1 cellular context compared by ENCODE assay signal in genomic region chr11:108797578-108798100, GRCh38.
TF ChIP-seq lines count a peak whose summit lies in the region.

No MANE protein-coding gene starts in this region.

TF ChIP-seq in HepG2, 621 proteins besides CTCF, POLR2A, EP300 and RAD21 (continued from another document):
- TF ChIP-seq, protein P1, sequence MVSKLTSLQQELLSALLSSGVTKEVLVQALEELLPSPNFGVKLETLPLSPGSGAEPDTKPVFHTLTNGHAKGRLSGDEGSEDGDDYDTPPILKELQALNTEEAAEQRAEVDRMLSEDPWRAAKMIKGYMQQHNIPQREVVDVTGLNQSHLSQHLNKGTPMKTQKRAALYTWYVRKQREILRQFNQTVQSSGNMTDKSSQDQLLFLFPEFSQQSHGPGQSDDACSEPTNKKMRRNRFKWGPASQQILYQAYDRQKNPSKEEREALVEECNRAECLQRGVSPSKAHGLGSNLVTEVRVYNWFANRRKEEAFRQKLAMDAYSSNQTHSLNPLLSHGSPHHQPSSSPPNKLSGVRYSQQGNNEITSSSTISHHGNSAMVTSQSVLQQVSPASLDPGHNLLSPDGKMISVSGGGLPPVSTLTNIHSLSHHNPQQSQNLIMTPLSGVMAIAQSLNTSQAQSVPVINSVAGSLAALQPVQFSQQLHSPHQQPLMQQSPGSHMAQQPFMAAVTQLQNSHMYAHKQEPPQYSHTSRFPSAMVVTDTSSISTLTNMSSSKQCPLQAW (CRISPR knock-in tag; IDR thresholded peaks at IDR 0.05) = no peak
- TF ChIP-seq TEAD3 (CRISPR knock-in tag; optimal IDR thresholded peaks at IDR 0.05; ENCODE audit: borderline replicate concordance) (peak; percentile 16), FOSL2 (CRISPR knock-in tag; IDR thresholded peaks at IDR 0.05) (no peak), MAFF (IDR thresholded peaks at IDR 0.05; ENCODE audit: low read depth, low read length) (peak; percentile 77), FOSL1 (CRISPR knock-in tag; IDR thresholded peaks at IDR 0.05; ENCODE audit: borderline replicate concordance) (no peak), NCOA1 (CRISPR knock-in tag; IDR thresholded peaks at IDR 0.05) (no peak), RCOR2 (CRISPR knock-in tag; IDR thresholded peaks at IDR 0.05) (no peak), MAFK (conservative IDR thresholded peaks at IDR 0.05 in 1 of 2, IDR thresholded peaks at IDR 0.05 in 1 of 2; ENCODE audit: low read length in 2 of 2) (peak; percentile 80 to 83), BCL6 (CRISPR knock-in tag; IDR thresholded peaks at IDR 0.05) (peak; percentile 47), ZBTB7B (CRISPR knock-in tag; IDR thresholded peaks at IDR 0.05) (no peak)
- TF ChIP-seq, protein P2, sequence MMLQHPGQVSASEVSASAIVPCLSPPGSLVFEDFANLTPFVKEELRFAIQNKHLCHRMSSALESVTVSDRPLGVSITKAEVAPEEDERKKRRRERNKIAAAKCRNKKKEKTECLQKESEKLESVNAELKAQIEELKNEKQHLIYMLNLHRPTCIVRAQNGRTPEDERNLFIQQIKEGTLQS (CRISPR knock-in tag; IDR thresholded peaks at IDR 0.05) = no peak
